8 cellular contexts compared by ENCODE assay signal in genomic region chr22:22770280-22770871, GRCh38.
A peak's percentile ranks its signal among the peaks of the same experiment; 100 is the strongest.
DNase-seq lines count a peak whose midpoint lies in the region; ATAC-seq and TF ChIP-seq lines count a peak whose summit lies in the region.

No MANE protein-coding gene starts in this region.

- peak; percentile 54 for ATAC-seq in CD4-positive, alpha-beta T cell (ENCODE audit: poor library complexity)
- ATAC-seq in HG02678 (IDR thresholded peaks at IDR 0.05; ENCODE audit: unreplicated experiment), result no peak
- no peak for ATAC-seq in GM21786 (IDR thresholded peaks at IDR 0.05; ENCODE audit: unreplicated experiment)

- intact Hi-C loops in CD4-positive, alpha-beta T cell (cut with DNase I, micrococcal nuclease), result loop anchor here in 1 of 2 experiments (2.0 kb wide), 1 partner anchor 20 kb away; no protein-coding TSS in a partner anchor

- H3K79me1 ChIP-seq in H9 (ENCODE audit: insufficient read depth, low read depth, low read length, poor library complexity, severe bottlenecking), result no peaks in the 10 kb centered on the region

- H3K9me3 ChIP-seq in CD4-positive, alpha-beta T cell (ENCODE audit: control insufficient read depth, low read length), result no peaks in the 10 kb centered on the region
- H3K9me3 ChIP-seq in H9 (ENCODE audit: control insufficient read depth, low read depth, low read length), result no peaks in the 10 kb centered on the region

- no peak overlapping the region for H3K4me3 Mint-ChIP-seq in CD4-positive, alpha-beta T cell
- no peak overlapping the region for H3K4me3 Mint-ChIP-seq in H9

- H3K56ac ChIP-seq in H9 (ENCODE audit: insufficient read length, low read depth, low read length), result no peak overlapping the region

- no peak overlapping the region for H3T11ph ChIP-seq in H9 (ENCODE audit: low read length)

- CTCF ChIA-PET in CD4-positive, alpha-beta T cell (lab: Charles Lee), result interaction anchor here (0.6 to 2.2 kb wide), 12 partner anchors 10 to 114 kb away, joined by 3 to 14 read pairs (median 5); no protein-coding TSS in a partner anchor

- no peaks in the 10 kb centered on the region for H3K23me2 ChIP-seq in H9 (ENCODE audit: insufficient read length, low read depth, low read length, poor library complexity, severe bottlenecking)

- no peaks in the 10 kb centered on the region for H3K79me2 ChIP-seq in H9 (ENCODE audit: insufficient read depth, low read length)

- peak; percentile 75 for TF ChIP-seq CTCF in CD4-positive, alpha-beta T cell (IDR thresholded peaks at IDR 0.05)
- TF ChIP-seq CTCF in H9 (conservative IDR thresholded peaks at IDR 0.05), result peak; percentile 88

- H3K9me3 Mint-ChIP-seq in CD4-positive, alpha-beta T cell, result no peaks in the 10 kb centered on the region
- no peaks in the 10 kb centered on the region for H3K9me3 Mint-ChIP-seq in H9

- no peak overlapping the region for H2AK5ac ChIP-seq in H9 (ENCODE audit: insufficient read length, low read length)

- no peak overlapping the region for H2BK5ac ChIP-seq in H9 (ENCODE audit: insufficient read length, low read length)

- no peak overlapping the region for H2AFZ ChIP-seq in H9 (ENCODE audit: low read length)

- peaks cover 12% of the 10 kb centered on the region for H3K27me3 Mint-ChIP-seq in CD4-positive, alpha-beta T cell
- peaks cover 98% of the 10 kb centered on the region for H3K27me3 Mint-ChIP-seq in H9 (ENCODE audit: low read depth)

- no peak overlapping the region for H2BK15ac ChIP-seq in H9 (ENCODE audit: low read depth, low read length)

- no peak overlapping the region for H4K8ac ChIP-seq in H9 (replicated peaks; ENCODE audit: insufficient read length, low read depth, low read length)

- no peaks in the 10 kb centered on the region for H4K20me1 ChIP-seq in H9 (ENCODE audit: control insufficient read depth, insufficient read depth, insufficient read length)

- H3K4ac ChIP-seq in H9 (ENCODE audit: low read depth, low read length), result no peak overlapping the region

- no peak overlapping the region for H3K18ac ChIP-seq in H9 (ENCODE audit: insufficient read length, low read depth, low read length)

- no peak overlapping the region for H3K27ac Mint-ChIP-seq in CD4-positive, alpha-beta T cell
- H3K27ac Mint-ChIP-seq in H9, result no peak overlapping the region; a peak in 1 of 7 replicates

- POLR2A ChIA-PET in CD4-positive, alpha-beta T cell (lab: Charles Lee), result interaction anchor here (1.1 to 1.8 kb wide), 5 partner anchors 17 to 114 kb away, joined by 3 to 8 read pairs (median 5); no protein-coding TSS in a partner anchor

- no peak overlapping the region for H2BK12ac ChIP-seq in H9 (ENCODE audit: insufficient read length, low read depth, low read length)

- no peaks in the 10 kb centered on the region for H3K36me3 Mint-ChIP-seq in CD4-positive, alpha-beta T cell (ENCODE audit: low read depth)
- H3K36me3 Mint-ChIP-seq in H9 (ENCODE audit: insufficient read depth in 1 of 3, low read depth in 3 of 3), result no peaks in the 10 kb centered on the region

- no peak overlapping the region for H3K9ac ChIP-seq in H9 (ENCODE audit: extremely low read depth, insufficient read length, low read length)

- H2BK120ac ChIP-seq in H9 (ENCODE audit: low read depth, low read length, poor library complexity, severe bottlenecking), result no peak overlapping the region

- no CpG with 5 or more reads among the region's 4 CpGs for WGBS in H9 (ENCODE audit: extremely low coverage, insufficient read length, low lambda C conversion rate)

- H4K91ac ChIP-seq in H9 (ENCODE audit: insufficient read length, low read depth, low read length), result no peak overlapping the region

- H3K27ac ChIP-seq in CD4-positive, alpha-beta T cell (ENCODE audit: low read depth, low read length), result no peak overlapping the region
- H3K27ac ChIP-seq in H9 (ENCODE audit: insufficient read length, low read depth, low read length), result no peak overlapping the region

- H3K14ac ChIP-seq in H9 (ENCODE audit: insufficient read depth, low read length), result no peak overlapping the region

- no peak overlapping the region for H2BK20ac ChIP-seq in H9 (ENCODE audit: low read depth, low read length, poor library complexity, severe bottlenecking)

- H3K23ac ChIP-seq in H9 (ENCODE audit: insufficient read length, low read depth, low read length), result no peak overlapping the region

- DNase-seq in CD4-positive, alpha-beta T cell, result peak in 8 of 10 experiments; percentile 19 to 55 (median 30)
- DNase-seq in H9 (peak; percentile 78), SKM-1 treated with dmso at 0.1 percent for 144 hours (lab: John Stamatoyannopoulos, UW; ENCODE audit: unreplicated experiment) (peak; percentile 22), astrocyte of the hippocampus (ENCODE audit: low read depth, low spot score) (peak; percentile 36), kidney glomerular epithelial cell (lab: John Stamatoyannopoulos, UW) (peak; percentile 1)
- peak; percentile 21 for DNase-seq in stimulated activated CD8-positive, alpha-beta memory T cell treated with anti-CD3 and anti-CD28 coated beads, Interleukin-4, amount 100 ng/mL, for 24 hours (ENCODE audit: low read depth)

- no peaks in the 10 kb centered on the region for H3K27me3 ChIP-seq in CD4-positive, alpha-beta T cell (ENCODE audit: control insufficient read depth, insufficient read depth, low read length)
- peaks cover 9% of the 10 kb centered on the region; the same call in 1 of the 2 replicates for H3K27me3 ChIP-seq in H9 (ENCODE audit: insufficient read depth, low read length)

- H3K4me2 ChIP-seq in H9 (ENCODE audit: insufficient read depth, insufficient read length, low read length), result no peak overlapping the region

- H4K5ac ChIP-seq in H9 (ENCODE audit: insufficient read length, low read depth, low read length), result no peak overlapping the region

- no peaks in the 10 kb centered on the region for H3K4me1 Mint-ChIP-seq in CD4-positive, alpha-beta T cell (ENCODE audit: low read depth)
- no peaks in the 10 kb centered on the region for H3K4me1 Mint-ChIP-seq in H9

- H3K4me1 ChIP-seq in H9 (ENCODE audit: insufficient read depth, low read length), result no peaks in the 10 kb centered on the region

Comparison
In these comparisons a context has a peak if more than half of its experiments do, and no peak if none do; other contexts are left out.
1. DNase-seq: peak in every context shown above with its lines; median percentile 78 in H9; 36 in astrocyte of the hippocampus; 30 in CD4-positive, alpha-beta T cell; 22 in SKM-1 treated with dmso at 0.1 percent for 144 hours; 21 in stimulated activated CD8-positive, alpha-beta memory T cell treated with anti-CD3 and anti-CD28 coated beads, Interleukin-4, amount 100 ng/mL, for 24 hours; 1 in kidney glomerular epithelial cell.